ENCODE assay signal across 10 cellular contexts in genomic region chr1:167661527-167662436, GRCh38. TPM values are rescaled to one million over a fixed set of nuclear protein-coding genes. Genes with fewer than 3 reads are reported as not detected.
DNase-seq lines count a peak whose midpoint lies in the region; ATAC-seq and TF ChIP-seq lines count a peak whose summit lies in the region.
"Had no signal": no experiment of that assay in that cellular context is flagged by ENCODE, and none has a peak within 500 bp of the region (broad histone marks: within the 10 kb centered on the region; RNA-seq: fewer than 3 reads in every experiment).

No MANE protein-coding gene starts in this region.

- peak overlapping the region; percentile 72 for H3K27ac ChIP-seq in skeletal muscle tissue (ENCODE audit: low read depth, low read length)

- TF ChIP-seq CTCF in fibroblast of mammary gland (conservative IDR thresholded peaks at IDR 0.05; ENCODE audit: control insufficient read depth, insufficient read depth, low read depth, low read length): no peak

- H3K27me3 ChIP-seq in skeletal muscle tissue (ENCODE audit: control insufficient read depth in 3 of 3, insufficient read depth in 3 of 3, low read length in 3 of 3): no peaks in the 10 kb centered on the region
- H3K27me3 ChIP-seq: thyroid gland had no signal

- peak; percentile 79 for DNase-seq in GM04503 (ENCODE audit: low read depth)
- DNase-seq in SW480 (ENCODE audit: low spot score): peak; percentile 47
- peak; percentile 97 for DNase-seq in fibroblast of mammary gland (ENCODE audit: low read depth)
- no peak for DNase-seq in medulla oblongata (ENCODE audit: extremely low spot score)
- no peak for DNase-seq in NCI-H1694 treated with DMSO at 0.1 percent for 48 hours (lab: John Stamatoyannopoulos, UW)
- DNase-seq: NCI-H1417, thyroid gland had no signal

- peaks cover 73 to 83% (median 81%) of the 10 kb centered on the region in 3 donors for H3K4me1 ChIP-seq in skeletal muscle tissue (ENCODE audit: control insufficient read depth in 3 of 3, insufficient read depth in 3 of 3, low read length in 3 of 3)

- ATAC-seq in HG02970 (IDR thresholded peaks at IDR 0.05; ENCODE audit: low FRiP score, unreplicated experiment) (no peak), HG03139 (IDR thresholded peaks at IDR 0.05; ENCODE audit: unreplicated experiment) (no peak)

- no peaks in the 10 kb centered on the region for H3K36me3 ChIP-seq in skeletal muscle tissue (ENCODE audit: control insufficient read depth in 3 of 3, insufficient read depth in 3 of 3, low read length in 3 of 3)
- H3K36me3 ChIP-seq: thyroid gland had no signal

- no peak overlapping the region for H3K4me3 ChIP-seq in fibroblast of mammary gland (ENCODE audit: control insufficient read depth, low read depth, low read length)
- H3K4me3 ChIP-seq in skeletal muscle tissue (ENCODE audit: low read length in 3 of 3): peak overlapping the region in 2 of 3 donors; percentile 10 to 25
- H3K4me3 ChIP-seq: thyroid gland had no signal

- peak overlapping the region in 2 of 3 donors; percentile 22 to 26 for H3K9ac ChIP-seq in skeletal muscle tissue (ENCODE audit: low read depth in 1 of 3, low read length in 3 of 3)

- H3K9me3 ChIP-seq in skeletal muscle tissue (ENCODE audit: control insufficient read depth in 3 of 3, low read length in 3 of 3): no peaks in the 10 kb centered on the region
- H3K9me3 ChIP-seq: thyroid gland had no signal

RNA-seq across cellular contexts. Expression of gene RCSD1, which starts 31.8 kb away (rescaled TPM):
- 45.9 TPM for total RNA-seq in skeletal muscle tissue

RNA-seq across cellular contexts. Expression of gene MPZL1, which starts 60.0 kb away (rescaled TPM):
- total RNA-seq in skeletal muscle tissue: 41.8 TPM

Comparison
In these comparisons a context has a peak if more than half of its experiments do, and no peak if none do; other contexts are left out.
1. DNase-seq: peak in GM04503 (single experiment), SW480 (single experiment) and fibroblast of mammary gland (single experiment); none in medulla oblongata (single experiment) and NCI-H1694 treated with DMSO at 0.1 percent for 48 hours (single experiment).